Comparison of ENCODE assay signal across 11 cellular contexts in genomic region chr17:74871329-74872076, GRCh38. TPM values are rescaled to one million over a fixed set of nuclear protein-coding genes. Genes with fewer than 3 reads are reported as not detected.
DNase-seq lines count a peak whose midpoint lies in the region; ATAC-seq and TF ChIP-seq lines count a peak whose summit lies in the region.
"Had no signal": no experiment of that assay in that cellular context is flagged by ENCODE, and none has a peak within 500 bp of the region (broad histone marks: within the 10 kb centered on the region; RNA-seq: fewer than 3 reads in every experiment).

No MANE protein-coding gene starts in this region.

- H3K9me3 Mint-ChIP-seq in Calu3 (ENCODE audit: low read depth, unreplicated experiment), result no peaks in the 10 kb centered on the region
- H3K9me3 Mint-ChIP-seq in dendritic cell treated with granulocyte-macrophage colony-stimulating factor and Interleukin-4, amounts not matched to agents 40 ng/mL and 50 ng/mL, for 4 days, result no peaks in the 10 kb centered on the region
- no peaks in the 10 kb centered on the region for H3K9me3 Mint-ChIP-seq in neural crest cell

- H3K27me3 ChIP-seq in Loucy (ENCODE audit: insufficient read depth, low read length, poor library complexity, severe bottlenecking), result no peaks in the 10 kb centered on the region

- no peaks in the 10 kb centered on the region for H3K27me3 Mint-ChIP-seq in Calu3 (ENCODE audit: unreplicated experiment)
- H3K27me3 Mint-ChIP-seq in dendritic cell treated with granulocyte-macrophage colony-stimulating factor and Interleukin-4, amounts not matched to agents 40 ng/mL and 50 ng/mL, for 4 days, result peaks cover 22% of the 10 kb centered on the region
- H3K27me3 Mint-ChIP-seq in neural crest cell (ENCODE audit: low read depth), result peaks cover 13% of the 10 kb centered on the region

- no peaks in the 10 kb centered on the region for H4K20me1 ChIP-seq in Loucy (ENCODE audit: insufficient read depth, low read length, poor library complexity, severe bottlenecking)

- no peaks in the 10 kb centered on the region for H3F3A ChIP-seq in Loucy (ENCODE audit: low read depth)

- BruUV-seq in Calu3 (replicated peaks; lab: Mats Ljungman, UMichigan), result TSS peak; percentile 19

- H3K36me3 Mint-ChIP-seq in Calu3 (ENCODE audit: insufficient read depth, unreplicated experiment) (peaks cover 23% of the 10 kb centered on the region), neural crest cell (ENCODE audit: low read depth) (no peaks in the 10 kb centered on the region)
- no peaks in the 10 kb centered on the region for H3K36me3 Mint-ChIP-seq in dendritic cell treated with granulocyte-macrophage colony-stimulating factor and Interleukin-4, amounts not matched to agents 40 ng/mL and 50 ng/mL, for 4 days (ENCODE audit: low read depth)

- H3K9ac ChIP-seq in Loucy (ENCODE audit: low read depth, low read length, poor library complexity, severe bottlenecking), result peak overlapping the region; percentile 99

- no peaks in the 10 kb centered on the region for H3K9me3 ChIP-seq in Loucy (ENCODE audit: insufficient read depth, low read depth, low read length)

- H3K27ac Mint-ChIP-seq in Calu3 (ENCODE audit: unreplicated experiment) (no peak overlapping the region), neural crest cell (ENCODE audit: unreplicated experiment) (no peak overlapping the region)
- peak overlapping the region; percentile 88 for H3K27ac Mint-ChIP-seq in dendritic cell treated with granulocyte-macrophage colony-stimulating factor and Interleukin-4, amounts not matched to agents 40 ng/mL and 50 ng/mL, for 4 days

- no peak for DNase-seq in Calu3
- no peak for DNase-seq in neural crest cell (ENCODE audit: low read depth, low spot score)
- no peak for DNase-seq in nucleus accumbens (lab: John Stamatoyannopoulos, UW)
- no peak for DNase-seq in effector CD4-positive, alpha-beta T cell
- no peak for DNase-seq in AG20443 (ENCODE audit: low spot score)

- H3K36me3 ChIP-seq in Loucy (ENCODE audit: insufficient read depth, low read length), result no peaks in the 10 kb centered on the region

- ATAC-seq in HG03108 (IDR thresholded peaks at IDR 0.05; ENCODE audit: unreplicated experiment), result no peak

- H3K4me3 Mint-ChIP-seq in Calu3 (ENCODE audit: low read depth, unreplicated experiment) (peak overlapping the region; percentile 92), neural crest cell (peak overlapping the region; percentile 74)
- peak overlapping the region; percentile 1 for H3K4me3 Mint-ChIP-seq in dendritic cell treated with granulocyte-macrophage colony-stimulating factor and Interleukin-4, amounts not matched to agents 40 ng/mL and 50 ng/mL, for 4 days

- no peak overlapping the region for H2AFZ ChIP-seq in Loucy (ENCODE audit: low read length)

- intact Hi-C loops in Calu3 (cut with micrococcal nuclease; ENCODE audit: unreplicated experiment), result no loop called here
- intact Hi-C loops in dendritic cell treated with granulocyte-macrophage colony-stimulating factor and Interleukin-4, amounts not matched to agents 40 ng/mL and 50 ng/mL, for 4 days (cut with micrococcal nuclease), result loop anchor here (2.0 kb wide), 1 partner anchor 125 kb away; no protein-coding TSS in a partner anchor

- H3K4me2 ChIP-seq in Loucy (ENCODE audit: low read depth, low read length, poor library complexity, severe bottlenecking), result peak overlapping the region; percentile 91

- TF ChIP-seq CTCF in Calu3 (IDR thresholded peaks at IDR 0.05; ENCODE audit: unreplicated experiment), result no peak
- no peak for TF ChIP-seq CTCF in Loucy (conservative IDR thresholded peaks at IDR 0.05; ENCODE audit: low read length)
- no peak for TF ChIP-seq CTCF in neural crest cell (conservative IDR thresholded peaks at IDR 0.05)

- CTCF ChIA-PET in Calu3 (lab: Charles Lee), result no interaction called here

- H3K4me1 ChIP-seq in Loucy (ENCODE audit: insufficient read depth, low read length, poor library complexity, severe bottlenecking), result peaks cover 20% of the 10 kb centered on the region

- peak overlapping the region; percentile 77 for H3K4me3 ChIP-seq in Loucy (ENCODE audit: low read length, poor library complexity, severe bottlenecking)

- peaks cover 9% of the 10 kb centered on the region; the same call in 1 of the 2 replicates for H3K79me2 ChIP-seq in Loucy (ENCODE audit: insufficient read depth, low read length)

- no peaks in the 10 kb centered on the region for H3K9me2 ChIP-seq in Loucy (replicated peaks; ENCODE audit: low read depth, low read length)

- H3K4me1 Mint-ChIP-seq in Calu3 (ENCODE audit: low read depth, unreplicated experiment), result peaks cover 29% of the 10 kb centered on the region
- peaks cover 26% of the 10 kb centered on the region for H3K4me1 Mint-ChIP-seq in dendritic cell treated with granulocyte-macrophage colony-stimulating factor and Interleukin-4, amounts not matched to agents 40 ng/mL and 50 ng/mL, for 4 days (ENCODE audit: low read depth)
- H3K4me1 Mint-ChIP-seq in neural crest cell, result peaks cover 31% of the 10 kb centered on the region

RNA-seq across cellular contexts. Expression of gene FDXR, which starts 1.3 kb away (rescaled TPM):
- total RNA-seq in Calu3 (2022) (8.4 and 13.5 TPM in 2 replicates), neural crest cell (13.3 and 14.8 TPM in 2 replicates)

RNA-seq across cellular contexts. Expression of gene GRIN2C, which starts 11.8 kb away (rescaled TPM):
- total RNA-seq in Calu3 (2022) (not detected in 2 replicates), neural crest cell (0.02 and 0.07 TPM in 2 replicates)

RNA-seq across cellular contexts. Expression of gene FADS6, which starts 21.9 kb away (rescaled TPM):
- total RNA-seq in Calu3 (2022) (not detected in 2 replicates), neural crest cell (not detected in 2 replicates)
- total RNA-seq: glomerular endothelial cell, H4, pulmonary artery endothelial cell had no signal

RNA-seq across cellular contexts. Expression of gene USH1G, which starts 51.6 kb away (rescaled TPM):
- total RNA-seq in Calu3 (2022), result 0.24 TPM in 1 of 2 replicates, not detected in the other
- 0.14 TPM in 1 of 2 replicates, not detected in the other for total RNA-seq in neural crest cell
- total RNA-seq: glomerular endothelial cell, pulmonary artery endothelial cell had no signal

RNA-seq across cellular contexts. Expression of gene OTOP2, which starts 52.6 kb away (rescaled TPM):
- total RNA-seq in Calu3 (2022) (not detected in 2 replicates), neural crest cell (not detected in 2 replicates)
- total RNA-seq: glomerular endothelial cell, H4, pulmonary artery endothelial cell had no signal

Comparison
In these comparisons a context has a peak if more than half of its experiments do, and no peak if none do; other contexts are left out.
1. H3K4me3 Mint-ChIP-seq: peak in every context shown above with its lines; median percentile 92 in Calu3; 74 in neural crest cell; 1 in dendritic cell treated with granulocyte-macrophage colony-stimulating factor and Interleukin-4, amounts not matched to agents 40 ng/mL and 50 ng/mL, for 4 days.